Comparison of ENCODE assay signal across 23 cellular contexts in genomic region chr5:169591636-169592035, GRCh38. TPM values are rescaled to one million over a fixed set of nuclear protein-coding genes. Genes with fewer than 3 reads are reported as not detected.
A peak's percentile ranks its signal among the peaks of the same experiment; 100 is the strongest.
DNase-seq lines count a peak whose midpoint lies in the region; ATAC-seq and TF ChIP-seq lines count a peak whose summit lies in the region.
"Had no signal": no experiment of that assay in that cellular context is flagged by ENCODE, and none has a peak within 500 bp of the region (broad histone marks: within the 10 kb centered on the region; RNA-seq: fewer than 3 reads in every experiment).

No MANE protein-coding gene starts in this region.

- H3K4me3 ChIP-seq in Panc1 (ENCODE audit: low read depth in 2 of 2, low read length in 2 of 2): no peak overlapping the region
- no peak overlapping the region for H3K4me3 ChIP-seq in epithelial cell of esophagus (ENCODE audit: low read length)
- H3K4me3 ChIP-seq in sigmoid colon: no peak overlapping the region
- H3K4me3 ChIP-seq: pancreas had no signal

- H3K36me3 ChIP-seq in Panc1 (ENCODE audit: control insufficient read depth, insufficient read depth, low read length) (peaks cover 70% of the 10 kb centered on the region), sigmoid colon (peaks cover 0 to 75% (median 19%) of the 10 kb centered on the region in 4 donors)

- TF ChIP-seq EP300 in sigmoid colon (IDR thresholded peaks at IDR 0.05): no peak

- peak; percentile 12; the same call in 1 of the 2 replicates for ATAC-seq in Panc1
- no peak for ATAC-seq in naive thymus-derived CD8-positive, alpha-beta T cell
- ATAC-seq: natural killer cell treated with Interleukin-12 subunit alpha and Interleukin-12 subunit beta and Interleukin-15 and Interleukin-18, amount 100 ng/mL, for 72 hours; pancreas; right cardiac atrium; stimulated activated naive B cell treated with anti-CD40 and anti-IgM and Interleukin-4, amounts not matched to agents 10 μg/mL and 1 μg/mL and 100 μg/mL, for 72 hours had no signal

- POLR2A ChIA-PET in Panc1 (lab: Charles Lee): no interaction called here
- POLR2A ChIA-PET in naive thymus-derived CD8-positive, alpha-beta T cell (lab: Charles Lee): no interaction called here

- in situ Hi-C loops in Panc1 (cut with HindIII; ENCODE audit: low pct_unique_long_range_greater_than_20kb, low sequenced_read_pairs): no loop called here

- H3K36me3 Mint-ChIP-seq in naive thymus-derived CD8-positive, alpha-beta T cell: peaks cover 25 to 78% (median 58%) of the 10 kb centered on the region in 3 donors

- H3K9me3 Mint-ChIP-seq in naive thymus-derived CD8-positive, alpha-beta T cell: no peaks in the 10 kb centered on the region
- H3K9me3 Mint-ChIP-seq: activated CD4-positive, alpha-beta T cell treated with anti-CD3 and anti-CD28 coated beads, Interleukin-2, amount 10 ng/mL, durations not matched to agents 24 days and 14 days; natural killer cell treated with Interleukin-12 subunit alpha and Interleukin-12 subunit beta and Interleukin-15 and Interleukin-18, amount 100 ng/mL, for 72 hours; stimulated activated naive B cell treated with anti-CD40 and anti-IgM and Interleukin-4, amounts not matched to agents 10 μg/mL and 1 μg/mL and 100 μg/mL, for 72 hours had no signal

- peaks cover 12% of the 10 kb centered on the region for H3K4me1 ChIP-seq in Panc1 (ENCODE audit: control insufficient read depth, insufficient read depth, low read length)
- H3K4me1 ChIP-seq in sigmoid colon: no peaks in the 10 kb centered on the region
- H3K4me1 ChIP-seq: BE2C, pancreas had no signal

- H3K27ac Mint-ChIP-seq in naive thymus-derived CD8-positive, alpha-beta T cell: no peak overlapping the region
- H3K27ac Mint-ChIP-seq: activated CD4-positive, alpha-beta T cell treated with anti-CD3 and anti-CD28 coated beads, Interleukin-2, amount 10 ng/mL, durations not matched to agents 24 days and 14 days; stimulated activated naive B cell treated with anti-CD40 and anti-IgM and Interleukin-4, amounts not matched to agents 10 μg/mL and 1 μg/mL and 100 μg/mL, for 72 hours had no signal

- no peak for TF ChIP-seq POLR2A in sigmoid colon (IDR thresholded peaks at IDR 0.05)

- no peaks in the 10 kb centered on the region for H3K9me3 ChIP-seq in Panc1 (ENCODE audit: control insufficient read depth, insufficient read depth, low read depth, low read length)
- H3K9me3 ChIP-seq in sigmoid colon: no peaks in the 10 kb centered on the region
- H3K9me3 ChIP-seq: BE2C, pancreas had no signal

- no peaks in the 10 kb centered on the region for H3K27me3 ChIP-seq in Panc1 (ENCODE audit: control insufficient read depth, insufficient read depth, low read length)
- H3K27me3 ChIP-seq in sigmoid colon: no peaks in the 10 kb centered on the region
- H3K27me3 ChIP-seq: BE2C, pancreas had no signal

- no TSS peak for BruUV-seq in Panc1 (replicated peaks; lab: Mats Ljungman, UMichigan)

- H3K4me1 Mint-ChIP-seq in naive thymus-derived CD8-positive, alpha-beta T cell: peaks cover 0 to 2% (median 0%) of the 10 kb centered on the region in 4 donors

- no peak overlapping the region for H3K4me3 Mint-ChIP-seq in naive thymus-derived CD8-positive, alpha-beta T cell
- H3K4me3 Mint-ChIP-seq: activated CD4-positive, alpha-beta T cell treated with anti-CD3 and anti-CD28 coated beads, Interleukin-2, amount 10 ng/mL, durations not matched to agents 24 days and 14 days; natural killer cell treated with Interleukin-12 subunit alpha and Interleukin-12 subunit beta and Interleukin-15 and Interleukin-18, amount 100 ng/mL, for 72 hours; stimulated activated naive B cell treated with anti-CD40 and anti-IgM and Interleukin-4, amounts not matched to agents 10 μg/mL and 1 μg/mL and 100 μg/mL, for 72 hours had no signal

- intact Hi-C loops in Panc1 (cut with micrococcal nuclease; ENCODE audit: unreplicated experiment): no loop called here
- intact Hi-C loops in sigmoid colon (cut with DNase I): no loop called here

- H3K27ac ChIP-seq in Panc1 (ENCODE audit: low read length) (no peak overlapping the region), sigmoid colon (no peak overlapping the region)
- H3K27ac ChIP-seq: pancreas, VCaP had no signal

- TF ChIP-seq CTCF in Panc1 (IDR thresholded peaks at IDR 0.05): no peak
- no peak for TF ChIP-seq CTCF in epithelial cell of esophagus (IDR thresholded peaks at IDR 0.05; ENCODE audit: insufficient read depth, low read depth, low read length, missing control alignments)
- no peak for TF ChIP-seq CTCF in sigmoid colon (IDR thresholded peaks at IDR 0.05)

- DNase-seq in EH (ENCODE audit: low read depth) (peak; percentile 62), Panc1 (ENCODE audit: low read depth, low spot score) (no peak), epithelial cell of esophagus (ENCODE audit: low read depth) (peak; percentile 9), renal cortical epithelial cell (ENCODE audit: low read depth) (peak; percentile 44), sigmoid colon (no peak)
- DNase-seq in NK-92 treated with Interleukin-12 subunit alpha and Interleukin-12 subunit beta, amount 100 ng/mL, for 24 hours (lab: John Stamatoyannopoulos, UW): no peak
- no peak for DNase-seq in naive thymus-derived CD8-positive, alpha-beta T cell
- DNase-seq: activated CD4-positive, alpha-beta T cell treated with anti-CD3 and anti-CD28 coated beads, Interleukin-2, amount 10 ng/mL, durations not matched to agents 24 days and 14 days; activated naive CD4-positive, alpha-beta T cell treated with anti-CD3 and anti-CD28 coated beads, Interleukin-2, amount 50 U/mL, for 16 hours; anterior cingulate cortex; BE2C; cerebellar nuclear complex; erythroblast; NCI-H1694 treated with DMSO at 0.1 percent for 48 hours; NCI-H2171; NCI-H526; pancreas; right cardiac atrium; stimulated activated CD4-positive, alpha-beta T cell treated with anti-CD3 and anti-CD28 coated beads, Interleukin-12 subunit alpha, Interleukin-12 subunit beta, amount 100 ng/mL, for 4 hours; stimulated activated CD4-positive, alpha-beta T cell treated with anti-CD3 and anti-CD28 coated beads, Interleukin-4, amount 100 ng/mL, for 24 hours; stimulated activated naive B cell treated with anti-CD40 and anti-IgM and Interleukin-4, amounts not matched to agents 10 μg/mL and 1 μg/mL and 100 μg/mL, for 72 hours had no signal

- WGBS in sigmoid colon, 2 donors: 0 to 44% methylated on average over 1 of the region's 1 CpG

- CTCF ChIA-PET in Panc1 (lab: Charles Lee): no interaction called here

- no peaks in the 10 kb centered on the region for H3K27me3 Mint-ChIP-seq in naive thymus-derived CD8-positive, alpha-beta T cell
- H3K27me3 Mint-ChIP-seq: activated CD4-positive, alpha-beta T cell treated with anti-CD3 and anti-CD28 coated beads, Interleukin-2, amount 10 ng/mL, durations not matched to agents 24 days and 14 days; natural killer cell treated with Interleukin-12 subunit alpha and Interleukin-12 subunit beta and Interleukin-15 and Interleukin-18, amount 100 ng/mL, for 72 hours; stimulated activated naive B cell treated with anti-CD40 and anti-IgM and Interleukin-4, amounts not matched to agents 10 μg/mL and 1 μg/mL and 100 μg/mL, for 72 hours had no signal

RNA-seq across cellular contexts. Expression of gene SPDL1, which starts 8.1 kb away (rescaled TPM):
- total RNA-seq in Panc1 (2021; ENCODE audit: unreplicated experiment): 72.6 TPM
- polyA plus RNA-seq in Panc1 (2012; ENCODE audit: insufficient read length): 27.6 TPM
- total RNA-seq in renal cortical epithelial cell: 32.8 and 35.1 TPM in 2 replicates
- total RNA-seq in sigmoid colon: 10 to 100 TPM in 1 of 4 donors, 1 to 10 TPM in 3; 3.0 to 14.7 (median 9.0) TPM
- 1 to 10 TPM; 3.6 to 9.3 (median 4.9) TPM for polyA plus RNA-seq in sigmoid colon
- 10 to 100 TPM; 13.9 to 15.2 TPM for total RNA-seq in naive thymus-derived CD8-positive, alpha-beta T cell
- polyA plus RNA-seq in naive thymus-derived CD8-positive, alpha-beta T cell: 1 to 10 TPM; 6.2 to 7.8 (median 6.4) TPM

RNA-seq across cellular contexts. Expression of gene DOCK2, which starts 45.4 kb away (rescaled TPM):
- total RNA-seq in Panc1 (2021; ENCODE audit: unreplicated experiment) (1.4 TPM), renal cortical epithelial cell (13.5 and 56.1 TPM in 2 replicates), sigmoid colon (10 to 100 TPM; 10.9 to 20.5 (median 13.6) TPM)
- polyA plus RNA-seq in Panc1 (2012; ENCODE audit: insufficient read length): 0.25 TPM
- polyA plus RNA-seq in sigmoid colon: 10 to 100 TPM in 1 of 3 donors, 1 to 10 TPM in 2; 2.3 to 21.1 (median 4.2) TPM
- 100 to 1,000 TPM; 171 to 182 TPM for total RNA-seq in naive thymus-derived CD8-positive, alpha-beta T cell
- 10 to 100 TPM; 59.5 to 84.6 (median 71.0) TPM for polyA plus RNA-seq in naive thymus-derived CD8-positive, alpha-beta T cell

Comparison
In these comparisons a context has a peak if more than half of its experiments do, and no peak if none do; other contexts are left out.
1. DNase-seq: peak in EH (single experiment), epithelial cell of esophagus (single experiment) and renal cortical epithelial cell (single experiment); none in Panc1 (single experiment), sigmoid colon (single experiment), NK-92 treated with Interleukin-12 subunit alpha and Interleukin-12 subunit beta, amount 100 ng/mL, for 24 hours (single experiment) and naive thymus-derived CD8-positive, alpha-beta T cell (0 of 10).